ENCODE assay signal across 8 cellular contexts in genomic region chr3:197960694-197961581, GRCh38. TPM values are rescaled to one million over a fixed set of nuclear protein-coding genes. Genes with fewer than 3 reads are reported as not detected.
DNase-seq lines count a peak whose midpoint lies in the region; ATAC-seq and TF ChIP-seq lines count a peak whose summit lies in the region.

No MANE protein-coding gene starts in this region.

- peaks cover 5% of the 10 kb centered on the region for H3K9me3 Mint-ChIP-seq in endodermal cell

- H3K4ac ChIP-seq in neuronal stem cell (ENCODE audit: low read length): no peak overlapping the region

- no peak overlapping the region for H4K8ac ChIP-seq in neuronal stem cell (ENCODE audit: low read depth, low read length)

- H3K27ac ChIP-seq in PC-3 (ENCODE audit: low read length) (peak overlapping the region; percentile 63), endodermal cell (ENCODE audit: low read depth, low read length) (no peak overlapping the region), neuronal stem cell (replicated peaks; ENCODE audit: low read length) (no peak overlapping the region)

- H3K9ac ChIP-seq in PC-3 (ENCODE audit: low read length) (peak overlapping the region; percentile 89), endodermal cell (ENCODE audit: extremely low read depth, low read length, poor library complexity, severe bottlenecking) (peak overlapping the region; percentile 54), neuronal stem cell (ENCODE audit: low read depth, low read length, poor library complexity) (peak overlapping the region; percentile 87)

- peaks cover 14% of the 10 kb centered on the region for H3F3A ChIP-seq in PC-3 (ENCODE audit: low read length, unreplicated experiment)

- DNase-seq in GM04503 (ENCODE audit: low read depth): peak; percentile 22
- DNase-seq in PC-3: no peak
- DNase-seq in endodermal cell: no peak
- DNase-seq in neuronal stem cell (ENCODE audit: low spot score): no peak
- DNase-seq in EL: no peak
- no peak for DNase-seq in activated gamma-delta T cell (lab: John Stamatoyannopoulos, UW)

- no peaks in the 10 kb centered on the region for H3K9me2 ChIP-seq in PC-3 (replicated peaks; ENCODE audit: low read length)

- no peak overlapping the region for H3K14ac ChIP-seq in neuronal stem cell (ENCODE audit: low read length)

- no peak overlapping the region for H2BK5ac ChIP-seq in neuronal stem cell (ENCODE audit: low read length)

- POLR2A ChIA-PET in PC-3 (lab: Charles Lee; ENCODE audit: unreplicated experiment): no interaction called here

- intact Hi-C loops in PC-3 (cut with micrococcal nuclease): loop anchor here (1.0 kb wide), 1 partner anchor 18 kb away; no protein-coding TSS in a partner anchor

- no peak overlapping the region for H2BK15ac ChIP-seq in neuronal stem cell (ENCODE audit: low read length)

- 31 to 39% methylated on average over 13 to 23 of the region's 23 CpGs for WGBS in endodermal cell (ENCODE audit: insufficient coverage in 1 of 2, insufficient read length in 1 of 2), 2 experiments
- no CpG with 5 or more reads among the region's 23 CpGs for WGBS in neuronal stem cell (ENCODE audit: extremely low coverage in 2 of 2, insufficient read length in 2 of 2, insufficient replicate concordance in 1 of 2), 2 donors

- peaks cover 4% of the 10 kb centered on the region; the same call in 1 of the 2 replicates for H3K79me2 ChIP-seq in PC-3 (ENCODE audit: low read length)

- H3K27me3 ChIP-seq in PC-3 (ENCODE audit: low read length): no peaks in the 10 kb centered on the region
- H3K27me3 ChIP-seq in endodermal cell (ENCODE audit: control insufficient read depth, insufficient read depth, low read length, poor library complexity, severe bottlenecking): no peaks in the 10 kb centered on the region
- H3K27me3 ChIP-seq in neuronal stem cell (ENCODE audit: control insufficient read depth in 3 of 3, insufficient read depth in 3 of 3, low read depth in 1 of 3, low read length in 3 of 3): no peaks in the 10 kb centered on the region

- H3K4me1 ChIP-seq in PC-3 (ENCODE audit: insufficient read depth, low read length) (peaks cover 22% of the 10 kb centered on the region), endodermal cell (ENCODE audit: control insufficient read depth, insufficient read depth, low read length) (no peaks in the 10 kb centered on the region), neuronal stem cell (ENCODE audit: control insufficient read depth in 2 of 2, insufficient read depth in 1 of 2, low read depth in 1 of 2, low read length in 2 of 2) (peaks cover 3 to 7% of the 10 kb centered on the region in 2 donors)

- H3K36me3 Mint-ChIP-seq in endodermal cell (ENCODE audit: low read depth): peaks cover 6% of the 10 kb centered on the region

- no peak overlapping the region for H2BK12ac ChIP-seq in neuronal stem cell (ENCODE audit: low read length)

- CTCF ChIA-PET in PC-3 (lab: Charles Lee): no interaction called here

- no peak overlapping the region for H2BK120ac ChIP-seq in neuronal stem cell (ENCODE audit: low read depth, low read length)

- H2AFZ ChIP-seq in PC-3 (ENCODE audit: low read length) (peak overlapping the region; percentile 94), neuronal stem cell (ENCODE audit: low read length) (peak overlapping the region; percentile 93)

- H3K27me3 Mint-ChIP-seq in endodermal cell (ENCODE audit: insufficient read depth): peaks cover 14% of the 10 kb centered on the region

- H3K4me2 ChIP-seq in PC-3 (ENCODE audit: low read length) (peak overlapping the region; percentile 91), neuronal stem cell (ENCODE audit: insufficient read depth, low read length, poor library complexity, severe bottlenecking) (peak overlapping the region; percentile 90)

- peaks cover 11% of the 10 kb centered on the region for H3K4me1 Mint-ChIP-seq in endodermal cell

- H3K18ac ChIP-seq in neuronal stem cell (ENCODE audit: low read length): peak overlapping the region; percentile 52

- H3K4me3 Mint-ChIP-seq in endodermal cell: peak overlapping the region; percentile 77

- no peak overlapping the region for H4K91ac ChIP-seq in neuronal stem cell (ENCODE audit: low read depth, low read length, poor library complexity)

- no TSS peak for BruUV-seq in PC-3 (replicated peaks; lab: Mats Ljungman, UMichigan)

- H3K36me3 ChIP-seq in PC-3 (ENCODE audit: low read depth, low read length): peaks cover 9% of the 10 kb centered on the region
- peaks cover 10% of the 10 kb centered on the region for H3K36me3 ChIP-seq in endodermal cell (ENCODE audit: control insufficient read depth, insufficient read depth, low read length)
- peaks cover 8 to 13% of the 10 kb centered on the region in 2 donors for H3K36me3 ChIP-seq in neuronal stem cell (replicated peaks in 1 of 2; ENCODE audit: control insufficient read depth in 2 of 2, insufficient read depth in 2 of 2, low read length in 2 of 2)

- H2AK5ac ChIP-seq in neuronal stem cell (ENCODE audit: low read depth, low read length): no peak overlapping the region

- H3K4me3 ChIP-seq in PC-3 (ENCODE audit: low read length) (peak overlapping the region; percentile 91), endodermal cell (ENCODE audit: low read length) (peak overlapping the region; percentile 86), neuronal stem cell (ENCODE audit: low read length in 2 of 2) (peak overlapping the region; percentile 73 to 95)

- H3K79me1 ChIP-seq in neuronal stem cell (ENCODE audit: low read depth, low read length): no peaks in the 10 kb centered on the region

- H3K9me3 ChIP-seq in PC-3 (ENCODE audit: low read length): no peaks in the 10 kb centered on the region
- H3K9me3 ChIP-seq in endodermal cell (ENCODE audit: control insufficient read depth, low read length): no peaks in the 10 kb centered on the region
- H3K9me3 ChIP-seq in neuronal stem cell (replicated peaks in 1 of 2; ENCODE audit: control insufficient read depth in 2 of 2, insufficient read depth in 1 of 2, low read depth in 1 of 2, low read length in 2 of 2): peaks cover 0 to 1% of the 10 kb centered on the region in 2 donors

- TF ChIP-seq CTCF in PC-3 (conservative IDR thresholded peaks at IDR 0.05; ENCODE audit: low read depth, low read length) (no peak), endodermal cell (conservative IDR thresholded peaks at IDR 0.05) (no peak)

- H3K27ac Mint-ChIP-seq in endodermal cell: peak overlapping the region; percentile 92

- no peak for ATAC-seq in PC-3
- no peak for ATAC-seq in GM19452 (IDR thresholded peaks at IDR 0.05; ENCODE audit: unreplicated experiment)
- no peak for ATAC-seq in GM18517 (IDR thresholded peaks at IDR 0.05; ENCODE audit: unreplicated experiment)

- 0 out of 2 replicates have a peak, but pooled peaks cover under 1% of the 10 kb centered on the region for H4K20me1 ChIP-seq in PC-3 (ENCODE audit: low read length)

- no peak overlapping the region for H3K23ac ChIP-seq in neuronal stem cell (ENCODE audit: low read depth, low read length, poor library complexity)

RNA-seq across cellular contexts. Expression of gene LMLN, which starts 0.9 kb away (rescaled TPM):
- 3.7 and 7.5 TPM in 2 replicates for total RNA-seq in PC-3 (2014; rRNA removed)
- total RNA-seq in endodermal cell: 10 to 100 TPM; 10.0 to 10.5 TPM
- polyA plus RNA-seq in endodermal cell (2013, experiment 1 of 2): 7.1 TPM
- 8.2 TPM for polyA plus RNA-seq in endodermal cell (2013, experiment 2 of 2)
- polyA plus RNA-seq in neuronal stem cell (2013, experiment 1 of 2): 3.9 TPM
- 4.3 TPM for polyA plus RNA-seq in neuronal stem cell (2013, experiment 2 of 2)

RNA-seq across cellular contexts. Expression of gene RPL35A, which starts 10.9 kb away (rescaled TPM):
- 766 and 875 TPM in 2 replicates for total RNA-seq in PC-3 (2014; rRNA removed)
- 1,000 to 10,000 TPM; 1,211 to 1,450 TPM for total RNA-seq in endodermal cell
- 1,620 TPM for polyA plus RNA-seq in endodermal cell (2013, experiment 1 of 2)
- polyA plus RNA-seq in endodermal cell (2013, experiment 2 of 2): 1,552 TPM
- polyA plus RNA-seq in neuronal stem cell (2013, experiment 1 of 2): 4,075 TPM
- 4,118 TPM for polyA plus RNA-seq in neuronal stem cell (2013, experiment 2 of 2)
